26 cellular contexts compared by ENCODE assay signal in the genomic region with DNA sequence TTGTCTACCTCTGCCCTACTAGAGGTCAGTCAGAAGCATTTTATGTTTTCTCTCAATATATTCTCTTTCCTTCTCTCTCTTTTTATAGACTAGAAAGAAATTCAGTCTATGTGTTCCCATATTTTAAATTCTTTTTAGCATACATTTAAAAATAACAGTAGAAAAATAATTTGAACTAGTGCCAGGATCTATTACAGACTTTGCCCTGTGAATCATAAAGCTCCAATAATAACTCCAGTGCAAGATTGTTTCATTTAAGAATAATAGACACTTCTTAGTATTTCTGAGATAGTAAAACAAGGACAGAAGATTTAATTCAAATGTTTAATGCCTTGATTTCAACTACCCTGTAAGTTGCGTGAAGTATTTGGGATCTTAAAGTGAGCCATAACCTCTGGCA.
DNase-seq lines count a peak whose midpoint lies in the region; ATAC-seq and TF ChIP-seq lines count a peak whose summit lies in the region.
"Had no signal": no experiment of that assay in that cellular context is flagged by ENCODE, and none has a peak within 500 bp of the region (broad histone marks: within the 10 kb centered on the region; RNA-seq: fewer than 3 reads in every experiment).

No MANE protein-coding gene starts in this region.

- no peak overlapping the region for H3K4me3 ChIP-seq in fibroblast of lung (replicated peaks in 1 of 4; ENCODE audit: control extremely low read depth in 1 of 4, insufficient read depth in 1 of 4, low read depth in 3 of 4, low read length in 4 of 4)
- no peak overlapping the region for H3K4me3 ChIP-seq in sigmoid colon
- H3K4me3 ChIP-seq: transverse colon had no signal

- peaks cover 3% of the 10 kb centered on the region for H3K4me1 ChIP-seq in fibroblast of lung (ENCODE audit: control insufficient read depth, extremely low read depth, insufficient read depth, low read length)
- H3K4me1 ChIP-seq in sigmoid colon = no peaks in the 10 kb centered on the region

- BruUV-seq in Calu3 (replicated peaks; lab: Mats Ljungman, UMichigan) = no TSS peak

- ATAC-seq in SK-N-SH treated with all-trans-retinoic acid at 6 μM for 48 hours (peak; percentile 24; the same call in 1 of the 3 replicates), GM18517 (IDR thresholded peaks at IDR 0.05; ENCODE audit: unreplicated experiment) (no peak)
- ATAC-seq: activated T-cell treated with anti-CD3 and anti-CD28 coated beads, Interleukin-2, amount 50 U/mL, for 72 hours; left lobe of liver; stimulated activated naive CD8-positive, alpha-beta T cell treated with anti-CD3 and anti-CD28 coated beads, Interleukin-15, Interleukin-2, amounts not matched to agents 100 U/mL and 50 U/mL, for 24 hours had no signal

- no peak for TF ChIP-seq CTCF in Calu3 (IDR thresholded peaks at IDR 0.05; ENCODE audit: unreplicated experiment)
- TF ChIP-seq CTCF in fibroblast of lung (conservative IDR thresholded peaks at IDR 0.05 in 1 of 2, IDR thresholded peaks at IDR 0.05 in 1 of 2; ENCODE audit: low read depth in 1 of 2, low read length in 2 of 2) = no peak
- TF ChIP-seq CTCF in osteocyte (IDR thresholded peaks at IDR 0.05) = no peak
- TF ChIP-seq CTCF in sigmoid colon (IDR thresholded peaks at IDR 0.05) = no peak

- peak overlapping the region; percentile 62 for H3K27ac Mint-ChIP-seq in Calu3 (ENCODE audit: unreplicated experiment)
- H3K27ac Mint-ChIP-seq in osteocyte (ENCODE audit: unreplicated experiment) = peak overlapping the region; percentile 93
- H3K27ac Mint-ChIP-seq: activated naive CD4-positive, alpha-beta T cell treated with anti-CD3 and anti-CD28 coated beads, Interleukin-2, amount 10 ng/mL, durations not matched to agents 7 days and 5 days; activated T-cell treated with anti-CD3 and anti-CD28 coated beads, Interleukin-2, amount 50 U/mL, for 72 hours; B cell; progenitor cell of endocrine pancreas had no signal

- H3K27me3 Mint-ChIP-seq in Calu3 (ENCODE audit: unreplicated experiment) (no peaks in the 10 kb centered on the region), osteocyte (ENCODE audit: unreplicated experiment) (no peaks in the 10 kb centered on the region)
- H3K27me3 Mint-ChIP-seq: activated naive CD4-positive, alpha-beta T cell treated with anti-CD3 and anti-CD28 coated beads, Interleukin-2, amount 10 ng/mL, durations not matched to agents 7 days and 5 days; progenitor cell of endocrine pancreas had no signal

- H3K4me3 Mint-ChIP-seq in Calu3 (ENCODE audit: low read depth, unreplicated experiment) (peak overlapping the region; percentile 9), osteocyte (ENCODE audit: unreplicated experiment) (peak overlapping the region; percentile 58)
- H3K4me3 Mint-ChIP-seq: activated naive CD4-positive, alpha-beta T cell treated with anti-CD3 and anti-CD28 coated beads, Interleukin-2, amount 10 ng/mL, durations not matched to agents 7 days and 5 days; activated T-cell treated with anti-CD3 and anti-CD28 coated beads, Interleukin-2, amount 50 U/mL, for 72 hours; B cell had no signal

- no peaks in the 10 kb centered on the region for H3K9me3 ChIP-seq in fibroblast of lung (ENCODE audit: control insufficient read depth, insufficient read depth, low read depth, low read length)
- H3K9me3 ChIP-seq in sigmoid colon = no peaks in the 10 kb centered on the region
- H3K9me3 ChIP-seq: transverse colon had no signal

- H3K4me1 Mint-ChIP-seq in Calu3 (ENCODE audit: low read depth, unreplicated experiment) = peaks cover 23% of the 10 kb centered on the region
- peaks cover 39% of the 10 kb centered on the region for H3K4me1 Mint-ChIP-seq in osteocyte (ENCODE audit: unreplicated experiment)
- H3K4me1 Mint-ChIP-seq: activated naive CD4-positive, alpha-beta T cell treated with anti-CD3 and anti-CD28 coated beads, Interleukin-2, amount 10 ng/mL, durations not matched to agents 7 days and 5 days; B cell had no signal

- H3K27me3 ChIP-seq in fibroblast of lung (ENCODE audit: control insufficient read depth, insufficient read depth, low read length) (no peaks in the 10 kb centered on the region), sigmoid colon (no peaks in the 10 kb centered on the region)
- H3K27me3 ChIP-seq: transverse colon had no signal

- no peak overlapping the region for H2AFZ ChIP-seq in fibroblast of lung (ENCODE audit: low read length)

- no peak for TF ChIP-seq POLR2A in sigmoid colon (IDR thresholded peaks at IDR 0.05)

- H3K36me3 Mint-ChIP-seq in Calu3 (ENCODE audit: insufficient read depth, unreplicated experiment) = peaks cover 12% of the 10 kb centered on the region
- no peaks in the 10 kb centered on the region for H3K36me3 Mint-ChIP-seq in osteocyte (ENCODE audit: unreplicated experiment)
- H3K36me3 Mint-ChIP-seq: activated naive CD4-positive, alpha-beta T cell treated with anti-CD3 and anti-CD28 coated beads, Interleukin-2, amount 10 ng/mL, durations not matched to agents 7 days and 5 days had no signal

- intact Hi-C loops in Calu3 (cut with micrococcal nuclease; ENCODE audit: unreplicated experiment) = no loop called here
- intact Hi-C loops in sigmoid colon (cut with DNase I) = no loop called here

- H3K27ac ChIP-seq in fibroblast of lung (ENCODE audit: insufficient read depth, low read length) = no peak overlapping the region
- H3K27ac ChIP-seq in sigmoid colon = no peak overlapping the region
- H3K27ac ChIP-seq: transverse colon had no signal

- TF ChIP-seq EP300 in sigmoid colon (IDR thresholded peaks at IDR 0.05) = no peak

- 45 to 81% methylated on average over 1 of the region's 1 CpG for WGBS in sigmoid colon, 2 donors

- H3K9me3 Mint-ChIP-seq in Calu3 (ENCODE audit: low read depth, unreplicated experiment) = no peaks in the 10 kb centered on the region
- no peaks in the 10 kb centered on the region for H3K9me3 Mint-ChIP-seq in osteocyte (ENCODE audit: unreplicated experiment)
- H3K9me3 Mint-ChIP-seq: activated naive CD4-positive, alpha-beta T cell treated with anti-CD3 and anti-CD28 coated beads, Interleukin-2, amount 10 ng/mL, durations not matched to agents 7 days and 5 days; activated T-cell treated with anti-CD3 and anti-CD28 coated beads, Interleukin-2, amount 50 U/mL, for 72 hours had no signal

- H3K36me3 ChIP-seq in fibroblast of lung (ENCODE audit: control insufficient read depth, insufficient read depth, low read length) (no peaks in the 10 kb centered on the region), sigmoid colon (no peaks in the 10 kb centered on the region)
- H3K36me3 ChIP-seq: transverse colon had no signal

- no peak for DNase-seq in Calu3
- peak in 1 of 2 donors; percentile 40 for DNase-seq in fibroblast of lung (ENCODE audit: low read depth in 2 of 2)
- DNase-seq in osteocyte (ENCODE audit: extremely low spot score, unreplicated experiment) = no peak
- no peak for DNase-seq in activated gamma-delta T cell treated with Interleukin-2 at 50 U/mL for 16 hours
- DNase-seq in NCI-H2196 (lab: John Stamatoyannopoulos, UW; ENCODE audit: unreplicated experiment) = no peak
- no peak for DNase-seq in sigmoid colon
- DNase-seq: activated CD4-positive, alpha-beta T cell treated with anti-CD3 and anti-CD28 coated beads for 4 hours; activated naive CD4-positive, alpha-beta T cell treated with anti-CD3 and anti-CD28 coated beads, Interleukin-2, amount 10 ng/mL, durations not matched to agents 7 days and 5 days; activated T-cell treated with anti-CD3 and anti-CD28 coated beads, Interleukin-2, amount 50 U/mL, for 72 hours; aorta; effector CD8-positive, alpha-beta T cell; head of caudate nucleus; Kasumi-1; NCI-H1048; NCI-H1930; NCI-H345; Right ventricle myocardium superior; stimulated activated CD4-positive, alpha-beta T cell treated with anti-CD3 and anti-CD28 coated beads, Interleukin-4, amount 100 ng/mL, for 1 hour; stimulated activated naive CD8-positive, alpha-beta T cell treated with anti-CD3 and anti-CD28 coated beads, Interleukin-15, Interleukin-2, amounts not matched to agents 100 U/mL and 50 U/mL, for 24 hours; T-helper 1 cell; transverse colon had no signal

- peak overlapping the region; percentile 8 for H3K4me2 ChIP-seq in fibroblast of lung (ENCODE audit: extremely low read depth, insufficient read depth, low read length)

- H4K20me1 ChIP-seq in fibroblast of lung (ENCODE audit: control insufficient read depth, extremely low read depth, insufficient read depth, low read length) = no peaks in the 10 kb centered on the region

- no peaks in the 10 kb centered on the region for H3K79me2 ChIP-seq in fibroblast of lung (ENCODE audit: control insufficient read depth, insufficient read depth, low read length)

- CTCF ChIA-PET in Calu3 (lab: Charles Lee) = interaction anchor here (0.6 to 1.3 kb wide), 3 partner anchors 131 to 730 kb away, joined by 3 to 4 read pairs (median 3); no protein-coding TSS in a partner anchor

- H3K9ac ChIP-seq in fibroblast of lung (ENCODE audit: insufficient read depth, low read length) = no peak overlapping the region

TF ChIP-seq in SK-N-SH treated with all-trans-retinoic acid at 6 μM for 48 hours, 23 proteins besides CTCF, POLR2A, EP300 and RAD21:
- TF ChIP-seq ZC3H10 (CRISPR knock-in tag; IDR thresholded peaks at IDR 0.05) = no peak
- TF ChIP-seq, protein P1, sequence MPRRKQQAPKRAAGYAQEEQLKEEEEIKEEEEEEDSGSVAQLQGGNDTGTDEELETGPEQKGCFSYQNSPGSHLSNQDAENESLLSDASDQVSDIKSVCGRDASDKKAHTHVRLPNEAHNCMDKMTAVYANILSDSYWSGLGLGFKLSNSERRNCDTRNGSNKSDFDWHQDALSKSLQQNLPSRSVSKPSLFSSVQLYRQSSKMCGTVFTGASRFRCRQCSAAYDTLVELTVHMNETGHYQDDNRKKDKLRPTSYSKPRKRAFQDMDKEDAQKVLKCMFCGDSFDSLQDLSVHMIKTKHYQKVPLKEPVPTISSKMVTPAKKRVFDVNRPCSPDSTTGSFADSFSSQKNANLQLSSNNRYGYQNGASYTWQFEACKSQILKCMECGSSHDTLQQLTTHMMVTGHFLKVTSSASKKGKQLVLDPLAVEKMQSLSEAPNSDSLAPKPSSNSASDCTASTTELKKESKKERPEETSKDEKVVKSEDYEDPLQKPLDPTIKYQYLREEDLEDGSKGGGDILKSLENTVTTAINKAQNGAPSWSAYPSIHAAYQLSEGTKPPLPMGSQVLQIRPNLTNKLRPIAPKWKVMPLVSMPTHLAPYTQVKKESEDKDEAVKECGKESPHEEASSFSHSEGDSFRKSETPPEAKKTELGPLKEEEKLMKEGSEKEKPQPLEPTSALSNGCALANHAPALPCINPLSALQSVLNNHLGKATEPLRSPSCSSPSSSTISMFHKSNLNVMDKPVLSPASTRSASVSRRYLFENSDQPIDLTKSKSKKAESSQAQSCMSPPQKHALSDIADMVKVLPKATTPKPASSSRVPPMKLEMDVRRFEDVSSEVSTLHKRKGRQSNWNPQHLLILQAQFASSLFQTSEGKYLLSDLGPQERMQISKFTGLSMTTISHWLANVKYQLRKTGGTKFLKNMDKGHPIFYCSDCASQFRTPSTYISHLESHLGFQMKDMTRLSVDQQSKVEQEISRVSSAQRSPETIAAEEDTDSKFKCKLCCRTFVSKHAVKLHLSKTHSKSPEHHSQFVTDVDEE (CRISPR knock-in tag; IDR thresholded peaks at IDR 0.05) = no peak
- TF ChIP-seq PPARA (CRISPR knock-in tag; IDR thresholded peaks at IDR 0.05; ENCODE audit: borderline replicate concordance) = no peak
- TF ChIP-seq ZNF70 (CRISPR knock-in tag; IDR thresholded peaks at IDR 0.05) = no peak
- TF ChIP-seq RARB (CRISPR knock-in tag; IDR thresholded peaks at IDR 0.05) = no peak
